Comparison of ENCODE assay signal across 29 cellular contexts in the genomic region with DNA sequence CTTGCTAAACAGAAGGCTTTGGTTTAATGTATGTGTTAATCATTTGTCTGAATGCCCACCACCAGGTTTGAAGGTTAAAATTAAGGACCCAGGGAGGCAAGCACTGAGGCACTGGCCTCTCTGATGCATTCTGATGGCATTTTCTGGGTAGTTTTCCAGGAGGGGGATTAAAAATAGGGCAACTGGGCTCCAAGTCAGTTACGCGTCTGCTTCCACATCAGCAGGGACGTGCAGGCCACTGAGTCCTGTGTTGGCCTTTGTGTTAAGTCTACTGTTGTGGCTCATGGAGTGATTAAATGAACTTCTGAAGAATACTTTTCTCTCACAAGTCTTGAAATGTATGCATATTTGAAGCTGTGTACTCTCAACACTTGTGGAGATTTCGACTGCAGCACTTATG.
"Had no signal": no experiment of that assay in that cellular context is flagged by ENCODE, and none has a peak within 500 bp of the region (broad histone marks: within the 10 kb centered on the region; RNA-seq: fewer than 3 reads in every experiment).

No MANE protein-coding gene starts in this region.

- H3K9me3 Mint-ChIP-seq: activated B cell treated with CpG ODN at 0.5 μM for 24 hours; activated CD8-positive, alpha-beta T cell treated with anti-CD3 and anti-CD28 coated beads for 36 hours; activated naive CD4-positive, alpha-beta T cell treated with anti-CD3 and anti-CD28 coated beads for 36 hours; activated naive CD4-positive, alpha-beta T cell treated with anti-CD3 and anti-CD28 coated beads, Interleukin-2, amount 50 U/mL, for 24 hours; activated naive CD8-positive, alpha-beta T cell treated with anti-CD3 and anti-CD28 coated beads, Interleukin-2, amount 10 ng/mL, durations not matched to agents 7 days and 5 days; activated T-cell treated with anti-CD3 and anti-CD28 coated beads, Interleukin-2, amount 50 U/mL, for 4 hours; activated T-helper 17 cell treated with anti-CD3 and anti-CD28 coated beads, Interleukin-2, amount 50 U/mL, for 72 hours; T-helper 2 cell treated with Interferon-gamma antibody and Interleukin-4, amounts not matched to agents 5 μg/mL and 100 μg/mL, for 36 hours had no signal

- H3K27ac ChIP-seq: body of pancreas, colonic mucosa, epithelial cell of prostate, esophagus squamous epithelium, WERI-Rb-1 had no signal

- H3K27me3 Mint-ChIP-seq: activated B cell treated with CpG ODN at 0.5 μM for 24 hours; activated CD8-positive, alpha-beta T cell treated with anti-CD3 and anti-CD28 coated beads for 36 hours; activated naive CD4-positive, alpha-beta T cell treated with anti-CD3 and anti-CD28 coated beads, Interleukin-2, amount 50 U/mL, for 24 hours; activated naive CD8-positive, alpha-beta T cell treated with anti-CD3 and anti-CD28 coated beads, Interleukin-2, amount 10 ng/mL, durations not matched to agents 7 days and 5 days; activated T-helper 17 cell treated with anti-CD3 and anti-CD28 coated beads, Interleukin-2, amount 50 U/mL, for 72 hours; T-helper 17 cell had no signal

- H3K4me1 ChIP-seq: colonic mucosa, esophagus squamous epithelium had no signal

- H3K4me1 Mint-ChIP-seq: activated naive CD4-positive, alpha-beta T cell treated with anti-CD3 and anti-CD28 coated beads, Interleukin-2, amount 50 U/mL, for 24 hours; activated naive CD8-positive, alpha-beta T cell treated with anti-CD3 and anti-CD28 coated beads, Interleukin-2, amount 10 ng/mL, durations not matched to agents 7 days and 5 days; activated T-helper 17 cell treated with anti-CD3 and anti-CD28 coated beads, Interleukin-2, amount 50 U/mL, for 72 hours had no signal

- H3K27ac Mint-ChIP-seq: activated CD8-positive, alpha-beta T cell treated with anti-CD3 and anti-CD28 coated beads for 36 hours; activated naive CD4-positive, alpha-beta T cell treated with anti-CD3 and anti-CD28 coated beads for 36 hours; activated naive CD4-positive, alpha-beta T cell treated with anti-CD3 and anti-CD28 coated beads, Interleukin-2, amount 50 U/mL, for 24 hours; activated naive CD8-positive, alpha-beta T cell treated with anti-CD3 and anti-CD28 coated beads, Interleukin-2, amount 10 ng/mL, durations not matched to agents 7 days and 5 days; activated T-helper 17 cell treated with anti-CD3 and anti-CD28 coated beads, Interleukin-2, amount 50 U/mL, for 72 hours; T-helper 2 cell treated with Interferon-gamma antibody and Interleukin-4, amounts not matched to agents 5 μg/mL and 100 μg/mL, for 36 hours had no signal

- DNase-seq: activated B cell treated with CpG ODN at 0.5 μM for 24 hours; activated CD4-positive, alpha-beta T cell treated with anti-CD3 and anti-CD28 coated beads for 48 hours; activated CD4-positive, alpha-beta T cell treated with anti-CD3 and anti-CD28 coated beads, Interleukin-2, amount 50 U/mL, for 1 hour; activated CD4-positive, alpha-beta T cell treated with anti-CD3 and anti-CD28 coated beads, Interleukin-2, amount 50 U/mL, for 48 hours; activated CD8-positive, alpha-beta memory T cell treated with anti-CD3 and anti-CD28 coated beads for 24 hours; activated CD8-positive, alpha-beta T cell treated with anti-CD3 and anti-CD28 coated beads for 36 hours; activated effector memory CD4-positive, alpha-beta T cell treated with Interleukin-2 at 50 U/mL for 16 hours; activated naive CD4-positive, alpha-beta T cell treated with anti-CD3 and anti-CD28 coated beads for 36 hours; activated naive CD8-positive, alpha-beta T cell treated with anti-CD3 and anti-CD28 coated beads, Interleukin-2, amount 10 ng/mL, durations not matched to agents 7 days and 5 days; activated T-cell treated with anti-CD3 and anti-CD28 coated beads, Interleukin-2, amount 50 U/mL, for 4 hours; amniotic stem cell; aorta; body of pancreas; central memory CD4-positive, alpha-beta T cell; cerebellar nuclear complex; colonic mucosa; effector CD8-positive, alpha-beta T cell; esophagus squamous epithelium; foreskin melanocyte; head of caudate nucleus; T-helper 1 cell; T-helper 17 cell; T1000; WERI-Rb-1 had no signal

- H3K9me3 ChIP-seq: body of pancreas, colonic mucosa, esophagus squamous epithelium had no signal

- H3K27me3 ChIP-seq: body of pancreas, colonic mucosa, esophagus squamous epithelium had no signal

- H3K4me3 Mint-ChIP-seq: activated B cell treated with CpG ODN at 0.5 μM for 24 hours; activated CD8-positive, alpha-beta T cell treated with anti-CD3 and anti-CD28 coated beads for 36 hours; activated naive CD4-positive, alpha-beta T cell treated with anti-CD3 and anti-CD28 coated beads for 36 hours; activated naive CD4-positive, alpha-beta T cell treated with anti-CD3 and anti-CD28 coated beads, Interleukin-2, amount 50 U/mL, for 24 hours; activated naive CD8-positive, alpha-beta T cell treated with anti-CD3 and anti-CD28 coated beads, Interleukin-2, amount 10 ng/mL, durations not matched to agents 7 days and 5 days; activated T-cell treated with anti-CD3 and anti-CD28 coated beads, Interleukin-2, amount 50 U/mL, for 4 hours; activated T-helper 17 cell treated with anti-CD3 and anti-CD28 coated beads, Interleukin-2, amount 50 U/mL, for 72 hours; T-helper 17 cell; T-helper 2 cell treated with Interferon-gamma antibody and Interleukin-4, amounts not matched to agents 5 μg/mL and 100 μg/mL, for 36 hours had no signal

- H3K4me3 ChIP-seq: body of pancreas, colonic mucosa, esophagus squamous epithelium had no signal

- ATAC-seq: activated CD4-positive, CD25-positive, alpha-beta regulatory T cell treated with anti-CD3 and anti-CD28 coated beads, Interleukin-2, amount 50 U/mL, for 24 hours; activated CD8-positive, alpha-beta T cell treated with anti-CD3 and anti-CD28 coated beads for 36 hours; activated T-cell treated with anti-CD3 and anti-CD28 coated beads, Interleukin-2, amount 50 U/mL, for 4 hours; activated T-helper 17 cell treated with anti-CD3 and anti-CD28 coated beads, Interleukin-2, amount 50 U/mL, for 72 hours; body of pancreas; T-helper 17 cell had no signal
